In the genomic region with DNA sequence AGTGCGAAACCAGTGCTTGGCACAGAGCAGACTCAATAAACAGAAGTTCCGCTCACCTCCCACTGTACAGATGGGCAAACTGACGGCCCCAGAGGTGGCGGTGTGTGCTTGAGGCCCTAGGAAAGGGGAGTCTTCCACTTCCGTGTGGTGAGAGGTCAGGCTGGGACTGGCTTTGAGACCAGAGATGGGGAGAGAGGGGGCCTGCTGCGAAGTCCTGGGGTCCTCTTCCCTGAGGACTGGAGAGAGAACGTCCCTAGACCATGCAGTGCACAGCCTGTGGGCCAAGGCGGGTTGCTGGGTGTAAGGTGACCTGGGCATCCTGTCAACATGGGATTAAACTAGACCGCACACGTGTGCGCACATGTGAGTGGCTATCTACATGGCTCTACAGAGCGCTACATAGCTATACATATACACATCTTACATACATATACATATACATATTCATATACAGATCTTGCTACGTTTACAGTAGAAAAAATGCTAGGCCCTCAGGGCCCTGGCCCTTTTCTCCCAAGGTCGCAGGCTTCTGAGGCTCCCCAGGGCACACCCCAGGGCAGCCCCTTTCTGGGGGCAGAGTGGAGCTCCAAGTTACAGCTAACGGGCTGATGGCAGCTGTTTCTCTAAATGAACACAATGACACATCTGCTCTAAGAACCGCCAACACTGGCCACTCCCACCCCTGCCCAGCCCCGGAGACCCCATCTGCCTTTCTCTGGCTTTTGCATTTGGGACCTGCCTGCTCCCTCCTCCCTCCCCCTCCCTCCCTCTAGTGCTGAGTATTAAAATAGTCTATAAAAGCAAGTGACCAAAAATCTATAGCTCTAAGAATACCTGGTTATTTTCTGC, we compare ENCODE assay signal across 1 cellular context.
TF ChIP-seq lines count a peak whose summit lies in the region.

No MANE protein-coding gene starts in this region.

TF ChIP-seq in GM23338, 12 proteins besides CTCF, POLR2A, EP300 and RAD21:
- TF ChIP-seq POLR2AphosphoS5 (IDR thresholded peaks at IDR 0.05; ENCODE audit: low read depth) (no peak), NANOG (IDR thresholded peaks at IDR 0.05; ENCODE audit: borderline replicate concordance) (no peak), ZNF114 (CRISPR knock-in tag; IDR thresholded peaks at IDR 0.05) (no peak), ZNF331 (CRISPR knock-in tag; IDR thresholded peaks at IDR 0.05; ENCODE audit: low read depth) (no peak), STAT1 (IDR thresholded peaks at IDR 0.05; ENCODE audit: unreplicated experiment) (no peak), EZH2 (IDR thresholded peaks at IDR 0.05; ENCODE audit: low read depth, unreplicated experiment) (no peak)
